ENCODE assay signal across 23 cellular contexts in the genomic region with DNA sequence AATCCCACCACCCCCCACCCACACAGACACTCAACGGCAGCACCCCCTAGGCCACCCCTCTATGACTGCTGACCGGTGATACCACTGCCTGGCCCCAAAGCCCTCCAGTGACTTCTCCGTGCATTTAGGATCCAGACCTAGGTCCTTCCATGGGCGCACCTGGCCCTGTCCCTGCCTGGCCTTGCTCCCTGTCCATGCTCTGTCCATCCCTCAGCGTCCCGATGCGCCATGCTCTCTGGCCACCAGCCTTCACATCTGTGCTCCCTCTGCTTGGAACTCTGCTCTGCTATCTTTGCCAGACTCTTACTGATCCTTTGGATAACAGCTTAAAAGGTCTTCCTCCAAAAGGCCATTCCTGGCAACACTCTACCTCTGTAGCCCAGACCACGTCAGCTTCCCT. TPM values are rescaled to one million over a fixed set of nuclear protein-coding genes. Genes with fewer than 3 reads are reported as not detected.
"Had no signal": no experiment of that assay in that cellular context is flagged by ENCODE, and none has a peak within 500 bp of the region (broad histone marks: within the 10 kb centered on the region; RNA-seq: fewer than 3 reads in every experiment).

No MANE protein-coding gene starts in this region.

- H3K36me3 Mint-ChIP-seq: naive B cell had no signal

- H3K4me1 Mint-ChIP-seq: activated CD4-positive, alpha-beta T cell treated with anti-CD3 and anti-CD28 coated beads, Interleukin-2, amount 10 ng/mL, durations not matched to agents 7 days and 5 days; naive B cell; neural crest cell had no signal

- H3K9me3 Mint-ChIP-seq: activated CD4-positive, alpha-beta T cell treated with anti-CD3 and anti-CD28 coated beads, Interleukin-2, amount 10 ng/mL, durations not matched to agents 7 days and 5 days; activated naive CD8-positive, alpha-beta T cell treated with anti-CD3 and anti-CD28 coated beads, Interleukin-2, amount 10 ng/mL, durations not matched to agents 7 days and 5 days; activated T-cell treated with anti-CD3 and anti-CD28 coated beads, Interleukin-2, amount 50 U/mL, for 4 hours; endodermal cell; naive B cell; neural crest cell; T-helper 2 cell treated with Interferon-gamma antibody and Interleukin-4, amounts not matched to agents 5 μg/mL and 100 μg/mL, for 36 hours had no signal

- H3K4me3 Mint-ChIP-seq: activated CD4-positive, alpha-beta T cell treated with anti-CD3 and anti-CD28 coated beads, Interleukin-2, amount 10 ng/mL, durations not matched to agents 7 days and 5 days; activated naive CD8-positive, alpha-beta T cell treated with anti-CD3 and anti-CD28 coated beads, Interleukin-2, amount 10 ng/mL, durations not matched to agents 7 days and 5 days; activated T-cell treated with anti-CD3 and anti-CD28 coated beads, Interleukin-2, amount 50 U/mL, for 4 hours; endodermal cell; neural crest cell; T-helper 2 cell treated with Interferon-gamma antibody and Interleukin-4, amounts not matched to agents 5 μg/mL and 100 μg/mL, for 36 hours had no signal

- DNase-seq: activated CD4-positive, alpha-beta T cell treated with anti-CD3 and anti-CD28 coated beads, Interleukin-2, amount 10 ng/mL, durations not matched to agents 7 days and 5 days; activated CD4-positive, CD25-positive, alpha-beta regulatory T cell treated with anti-CD3 and anti-CD28 coated beads, Interleukin-2, amount 50 U/mL, for 72 hours; activated effector memory CD4-positive, alpha-beta T cell treated with anti-CD3 and anti-CD28 coated beads, Interleukin-2, amount 50 U/mL, for 16 hours; activated naive CD8-positive, alpha-beta T cell treated with anti-CD3 and anti-CD28 coated beads, Interleukin-2, amount 10 ng/mL, durations not matched to agents 7 days and 5 days; activated T-cell treated with anti-CD3 and anti-CD28 coated beads, Interleukin-2, amount 50 U/mL, for 4 hours; amniotic stem cell; cerebellar nuclear complex; endodermal cell; mesendoderm; naive B cell; stimulated activated CD4-positive, alpha-beta T cell treated with anti-CD3 and anti-CD28 coated beads, Interleukin-12 subunit alpha, Interleukin-12 subunit beta, amount 100 ng/mL, for 4 hours; stimulated activated CD4-positive, alpha-beta T cell treated with anti-CD3 and anti-CD28 coated beads, Interleukin-4, amount 100 ng/mL, for 4 hours; stomach; transverse colon; uterus; WERI-Rb-1 had no signal

- ATAC-seq: activated T-cell treated with anti-CD3 and anti-CD28 coated beads, Interleukin-2, amount 50 U/mL, for 4 hours had no signal

- H3K27ac ChIP-seq: coronary artery, epithelial cell of prostate, right atrium auricular region, stomach, transverse colon, uterus had no signal

- H3K4me1 ChIP-seq: right atrium auricular region, uterus had no signal

- H3K27me3 Mint-ChIP-seq: activated CD4-positive, alpha-beta T cell treated with anti-CD3 and anti-CD28 coated beads, Interleukin-2, amount 10 ng/mL, durations not matched to agents 7 days and 5 days; activated naive CD8-positive, alpha-beta T cell treated with anti-CD3 and anti-CD28 coated beads, Interleukin-2, amount 10 ng/mL, durations not matched to agents 7 days and 5 days had no signal

- H3K27me3 ChIP-seq: right atrium auricular region, stomach, transverse colon, uterus had no signal

- H3K27ac Mint-ChIP-seq: activated CD4-positive, alpha-beta T cell treated with anti-CD3 and anti-CD28 coated beads, Interleukin-2, amount 10 ng/mL, durations not matched to agents 7 days and 5 days; activated naive CD8-positive, alpha-beta T cell treated with anti-CD3 and anti-CD28 coated beads, Interleukin-2, amount 10 ng/mL, durations not matched to agents 7 days and 5 days; endodermal cell; progenitor cell of endocrine pancreas; T-helper 2 cell treated with Interferon-gamma antibody and Interleukin-4, amounts not matched to agents 5 μg/mL and 100 μg/mL, for 36 hours had no signal

RNA-seq across cellular contexts. Expression of a gene that starts 59.7 kb away (rescaled TPM):
- total RNA-seq: neural crest cell, temporal lobe had no signal
